22 cellular contexts compared by ENCODE assay signal in the genomic region with DNA sequence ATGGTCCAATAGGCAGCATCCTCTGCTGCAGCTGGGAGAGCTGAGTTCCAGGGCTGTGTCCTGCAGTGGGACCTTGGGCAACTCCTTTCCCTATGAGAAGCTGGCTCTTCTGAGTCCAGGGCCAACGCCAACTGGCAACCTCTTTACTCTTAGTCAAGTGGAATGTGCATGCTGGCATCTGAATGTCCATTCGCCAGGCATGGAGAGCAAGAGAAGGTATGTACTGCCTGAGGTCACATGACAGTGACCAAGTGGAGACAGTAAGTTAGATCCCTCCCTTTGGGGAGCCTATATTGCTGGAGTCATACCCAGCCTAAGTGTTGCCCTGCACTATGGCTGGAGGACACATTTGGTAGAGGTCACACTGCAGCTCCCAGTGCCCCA. TPM values are rescaled to one million over a fixed set of nuclear protein-coding genes. Genes with fewer than 3 reads are reported as not detected.
DNase-seq lines count a peak whose midpoint lies in the region; ATAC-seq and TF ChIP-seq lines count a peak whose summit lies in the region.
"Had no signal": no experiment of that assay in that cellular context is flagged by ENCODE, and none has a peak within 500 bp of the region (broad histone marks: within the 10 kb centered on the region; RNA-seq: fewer than 3 reads in every experiment).

No MANE protein-coding gene starts in this region.

- H3K9me3 ChIP-seq in T-helper 17 cell (ENCODE audit: control insufficient read depth, low read length, poor library complexity, severe bottlenecking) (no peaks in the 10 kb centered on the region), left ventricle myocardium inferior (replicated peaks) (no peaks in the 10 kb centered on the region), skeletal muscle tissue (ENCODE audit: control insufficient read depth in 3 of 3, low read length in 3 of 3) (no peaks in the 10 kb centered on the region)
- H3K9me3 ChIP-seq: esophagus muscularis mucosa, stomach had no signal

- peaks cover 30% of the 10 kb centered on the region for H3K36me3 ChIP-seq in left ventricle myocardium inferior
- peaks cover 16 to 39% (median 27%) of the 10 kb centered on the region in 3 donors for H3K36me3 ChIP-seq in skeletal muscle tissue (ENCODE audit: control insufficient read depth in 3 of 3, insufficient read depth in 3 of 3, low read length in 3 of 3)

- peak overlapping the region; percentile 93 for H3K27ac ChIP-seq in left ventricle myocardium inferior (replicated peaks)
- peak overlapping the region; percentile 88 for H3K27ac ChIP-seq in skeletal muscle tissue (ENCODE audit: low read depth, low read length)
- H3K27ac ChIP-seq in dorsolateral prefrontal cortex: no peak overlapping the region
- H3K27ac ChIP-seq: esophagus muscularis mucosa had no signal

- H3K4me3 ChIP-seq in left ventricle myocardium inferior (no peak overlapping the region), skeletal muscle tissue (ENCODE audit: low read length in 3 of 3) (peak overlapping the region in 1 of 3 donors; percentile 22), dorsolateral prefrontal cortex (no peak overlapping the region)
- H3K4me3 ChIP-seq: esophagus muscularis mucosa, stomach had no signal

- peak overlapping the region; percentile 27 for H3K27ac Mint-ChIP-seq in activated CD4-positive, alpha-beta T cell treated with anti-CD3 and anti-CD28 coated beads for 36 hours
- H3K27ac Mint-ChIP-seq in T-helper 17 cell: peak overlapping the region; percentile 83
- H3K27ac Mint-ChIP-seq: WTC11 had no signal

- peaks cover 41% of the 10 kb centered on the region for H3K4me1 Mint-ChIP-seq in activated CD4-positive, alpha-beta T cell treated with anti-CD3 and anti-CD28 coated beads for 36 hours
- peaks cover 32% of the 10 kb centered on the region for H3K4me1 Mint-ChIP-seq in T-helper 17 cell
- H3K4me1 Mint-ChIP-seq: WTC11 had no signal

- H3K9ac ChIP-seq in skeletal muscle tissue (ENCODE audit: low read depth in 1 of 3, low read length in 3 of 3): peak overlapping the region in 2 of 3 donors; percentile 45 to 61

- intact Hi-C loops in activated CD4-positive, alpha-beta T cell treated with anti-CD3 and anti-CD28 coated beads for 36 hours (cut with DNase I, micrococcal nuclease): no loop called here
- intact Hi-C loops in left ventricle myocardium inferior (cut with micrococcal nuclease) (no loop called here), dorsolateral prefrontal cortex (cut with DNase I) (no loop called here)

- H3K27me3 ChIP-seq in left ventricle myocardium inferior (ENCODE audit: low read depth): no peaks in the 10 kb centered on the region
- no peaks in the 10 kb centered on the region for H3K27me3 ChIP-seq in skeletal muscle tissue (ENCODE audit: control insufficient read depth in 3 of 3, insufficient read depth in 3 of 3, low read length in 3 of 3)
- H3K27me3 ChIP-seq in dorsolateral prefrontal cortex: no peaks in the 10 kb centered on the region
- H3K27me3 ChIP-seq: esophagus muscularis mucosa, stomach had no signal

- H3K36me3 Mint-ChIP-seq in activated CD4-positive, alpha-beta T cell treated with anti-CD3 and anti-CD28 coated beads for 36 hours (ENCODE audit: low read depth): peaks cover 84% of the 10 kb centered on the region
- H3K36me3 Mint-ChIP-seq in T-helper 17 cell (ENCODE audit: low read depth): peaks cover 8% of the 10 kb centered on the region
- H3K36me3 Mint-ChIP-seq: WTC11 had no signal

- no peak overlapping the region for H3K4me3 Mint-ChIP-seq in activated CD4-positive, alpha-beta T cell treated with anti-CD3 and anti-CD28 coated beads for 36 hours
- no peak overlapping the region for H3K4me3 Mint-ChIP-seq in T-helper 17 cell
- H3K4me3 Mint-ChIP-seq: WTC11 had no signal

- no peaks in the 10 kb centered on the region for H3K9me3 Mint-ChIP-seq in activated CD4-positive, alpha-beta T cell treated with anti-CD3 and anti-CD28 coated beads for 36 hours (ENCODE audit: low read depth)
- H3K9me3 Mint-ChIP-seq: central memory CD8-positive, alpha-beta T cell; WTC11 had no signal

- POLR2A ChIA-PET in activated CD4-positive, alpha-beta T cell treated with anti-CD3 and anti-CD28 coated beads for 36 hours (lab: Charles Lee): interaction anchor here (0.5 to 1.4 kb wide), 4 partner anchors 14 to 276 kb away, joined by 3 to 4 read pairs (median 3); partner anchors contain the start of gene C3orf18

- TF ChIP-seq CTCF in left ventricle myocardium inferior (IDR thresholded peaks at IDR 0.05; ENCODE audit: borderline replicate concordance): no peak
- TF ChIP-seq CTCF in dorsolateral prefrontal cortex (IDR thresholded peaks at IDR 0.05 in 54 of 56, conservative IDR thresholded peaks at IDR 0.05 in 2 of 56; ENCODE audit: low read depth in 1 of 56, partially characterized antibody in 56 of 56): no peak

- H3K4me1 ChIP-seq in left ventricle myocardium inferior (peaks cover 60% of the 10 kb centered on the region), skeletal muscle tissue (ENCODE audit: control insufficient read depth in 3 of 3, insufficient read depth in 3 of 3, low read length in 3 of 3) (peaks cover 46 to 63% (median 52%) of the 10 kb centered on the region in 3 donors)
- H3K4me1 ChIP-seq: stomach had no signal

- no peak for ATAC-seq in activated CD4-positive, alpha-beta T cell treated with anti-CD3 and anti-CD28 coated beads for 36 hours
- no peak for ATAC-seq in T-helper 17 cell
- no peak for ATAC-seq in HG02571 (IDR thresholded peaks at IDR 0.05; ENCODE audit: unreplicated experiment)
- ATAC-seq: WTC11 had no signal

- no peak for DNase-seq in activated CD4-positive, alpha-beta T cell treated with anti-CD3 and anti-CD28 coated beads for 36 hours
- no peak for DNase-seq in activated CD4-positive, alpha-beta T cell treated with anti-CD3 and anti-CD28 coated beads for 1 hour
- no peak for DNase-seq in T-helper 17 cell
- no peak for DNase-seq in left ventricle myocardium inferior
- no peak for DNase-seq in dorsolateral prefrontal cortex
- no peak for DNase-seq in islet precursor cell
- DNase-seq: activated effector memory CD4-positive, alpha-beta T cell treated with Interleukin-2 at 50 U/mL for 16 hours; anterior cingulate cortex; effector CD4-positive, alpha-beta T cell; NCI-H1436 treated with DMSO at 0.1 percent for 48 hours; NCI-H2171 treated with DMSO at 0.1 percent for 48 hours; NCI-H748 treated with DMSO at 0.1 percent for 48 hours; OCI-M1; SIG-M5; stimulated activated CD4-positive, alpha-beta T cell treated with anti-CD3 and anti-CD28 coated beads, Interleukin-2, amount 100 ng/mL, for 24 hours; stomach had no signal

- H3K27me3 Mint-ChIP-seq in activated CD4-positive, alpha-beta T cell treated with anti-CD3 and anti-CD28 coated beads for 36 hours: no peaks in the 10 kb centered on the region
- no peaks in the 10 kb centered on the region for H3K27me3 Mint-ChIP-seq in T-helper 17 cell
- H3K27me3 Mint-ChIP-seq: central memory CD8-positive, alpha-beta T cell had no signal

- CTCF ChIA-PET in activated CD4-positive, alpha-beta T cell treated with anti-CD3 and anti-CD28 coated beads for 36 hours (lab: Charles Lee): interaction anchor here (1.1 to 19.8 kb wide), 3 partner anchors 9 to 28 kb away, joined by 6 to 647 read pairs (median 9); partner anchors contain the start of genes CISH and MAPKAPK3

RNA-seq across cellular contexts. Expression of gene HEMK1, which starts 12.1 kb away (rescaled TPM):
- total RNA-seq in activated CD4-positive, alpha-beta T cell treated with anti-CD3 and anti-CD28 coated beads for 36 hours: 10 to 100 TPM; 61.6 to 77.7 TPM
- total RNA-seq in T-helper 17 cell: 10 to 100 TPM; 22.7 to 25.1 TPM
- 16.1 TPM for total RNA-seq in left ventricle myocardium inferior
- total RNA-seq in skeletal muscle tissue: 7.8 TPM
- 10 to 100 TPM in 115 of 120 experiments, 1 to 10 TPM in 5; 8.6 to 22.8 (median 14.2) TPM for total RNA-seq in dorsolateral prefrontal cortex

RNA-seq across cellular contexts. Expression of gene C3orf18, which starts 13.9 kb away (rescaled TPM):
- 10 to 100 TPM; 31.7 to 31.9 TPM for total RNA-seq in activated CD4-positive, alpha-beta T cell treated with anti-CD3 and anti-CD28 coated beads for 36 hours
- 10 to 100 TPM; 15.0 to 17.1 TPM for total RNA-seq in T-helper 17 cell
- total RNA-seq in left ventricle myocardium inferior: 57.2 TPM
- total RNA-seq in skeletal muscle tissue: 11.5 TPM
- total RNA-seq in dorsolateral prefrontal cortex: 10 to 100 TPM; 22.0 to 50.0 (median 37.9) TPM
- total RNA-seq: A172 had no signal

RNA-seq across cellular contexts. Expression of gene CISH, which starts 30.1 kb away (rescaled TPM):
- 100 to 1,000 TPM; 265 to 269 TPM for total RNA-seq in activated CD4-positive, alpha-beta T cell treated with anti-CD3 and anti-CD28 coated beads for 36 hours
- total RNA-seq in T-helper 17 cell (10 to 100 TPM; 28.3 to 63.4 TPM), left ventricle myocardium inferior (16.6 TPM), skeletal muscle tissue (4.7 TPM), dorsolateral prefrontal cortex (1 to 10 TPM in 67 of 120 experiments, under 1 TPM in 53; 0.15 to 7.8 (median 1.1) TPM)

RNA-seq across cellular contexts. Expression of gene MAPKAPK3, which starts 35.5 kb away (rescaled TPM):
- 100 to 1,000 TPM; 178 to 218 TPM for total RNA-seq in activated CD4-positive, alpha-beta T cell treated with anti-CD3 and anti-CD28 coated beads for 36 hours
- total RNA-seq in T-helper 17 cell: 10 to 100 TPM; 44.7 to 49.2 TPM
- total RNA-seq in left ventricle myocardium inferior: 359 TPM
- total RNA-seq in skeletal muscle tissue: 20.9 TPM
- 10 to 100 TPM in 107 of 120 experiments, 1 to 10 TPM in 13; 6.3 to 30.7 (median 13.1) TPM for total RNA-seq in dorsolateral prefrontal cortex

Comparison
In these comparisons a context has a peak if more than half of its experiments do, and no peak if none do; other contexts are left out.
1. H3K27ac ChIP-seq: peak in left ventricle myocardium inferior (single experiment) and skeletal muscle tissue (single experiment); none in dorsolateral prefrontal cortex (0 of 59).
2. RNA of gene CISH, which starts 30.1 kb away (total RNA-seq): 265 to 269 TPM in activated CD4-positive, alpha-beta T cell treated with anti-CD3 and anti-CD28 coated beads for 36 hours; 28.3 to 63.4 TPM in T-helper 17 cell, 16.6 TPM in left ventricle myocardium inferior (single experiment), 4.7 TPM in skeletal muscle tissue (single experiment) and 0.15 to 7.8 TPM in dorsolateral prefrontal cortex; every median in the first group is over 4 times any median in the second.